Comparison of ENCODE assay signal across 11 cellular contexts in the genomic region with DNA sequence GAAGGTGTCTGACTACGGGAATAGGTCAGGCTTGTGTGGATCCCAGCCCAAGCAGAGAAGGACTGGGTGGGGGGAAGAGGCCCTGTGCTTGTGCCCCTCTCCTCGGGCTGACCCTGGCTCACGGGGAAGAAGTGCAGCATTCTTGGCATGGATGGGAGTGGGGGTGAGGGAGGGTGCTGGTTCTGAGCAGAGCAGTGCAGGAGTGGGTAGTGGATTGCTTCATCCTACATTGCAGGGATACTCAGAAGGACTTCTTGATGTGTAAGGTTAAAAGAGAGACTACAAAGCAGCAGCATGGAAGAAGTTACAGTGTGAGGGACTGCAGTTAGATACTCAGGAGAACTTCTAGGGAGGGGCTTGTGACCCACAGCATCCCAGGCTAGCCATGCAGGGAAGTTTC. TPM values are rescaled to one million over a fixed set of nuclear protein-coding genes. Genes with fewer than 3 reads are reported as not detected.
A peak's percentile ranks its signal among the peaks of the same experiment; 100 is the strongest.
DNase-seq lines count a peak whose midpoint lies in the region; ATAC-seq, FAIRE-seq and TF ChIP-seq lines count a peak whose summit lies in the region.
"Had no signal": no experiment of that assay in that cellular context is flagged by ENCODE, and none has a peak within 500 bp of the region (broad histone marks: within the 10 kb centered on the region; RNA-seq: fewer than 3 reads in every experiment).

No MANE protein-coding gene starts in this region.

- H3K27ac Mint-ChIP-seq in activated naive CD4-positive, alpha-beta T cell treated with anti-CD3 and anti-CD28 coated beads, Interleukin-2, amount 10 ng/mL, durations not matched to agents 7 days and 5 days = no peak overlapping the region
- H3K27ac Mint-ChIP-seq: activated CD8-positive, alpha-beta memory T cell treated with anti-CD3 and anti-CD28 coated beads, Interleukin-2, amount 10 ng/mL, durations not matched to agents 7 days and 5 days had no signal

- H3K23ac ChIP-seq in trophoblast cell (ENCODE audit: low read length) = no peak overlapping the region

- H3K27me3 ChIP-seq in trophoblast cell (ENCODE audit: insufficient read depth, low read length) (peaks cover 3% of the 10 kb centered on the region), pancreas (no peaks in the 10 kb centered on the region)

- no peak overlapping the region for H3K9ac ChIP-seq in trophoblast cell (ENCODE audit: low read length)

- H3K27me3 Mint-ChIP-seq in activated naive CD4-positive, alpha-beta T cell treated with anti-CD3 and anti-CD28 coated beads, Interleukin-2, amount 10 ng/mL, durations not matched to agents 7 days and 5 days = peaks cover 78% of the 10 kb centered on the region

- H3K79me1 ChIP-seq in trophoblast cell (ENCODE audit: low read length) = peaks cover 2% of the 10 kb centered on the region

- WGBS in trophoblast cell (ENCODE audit: extremely low coverage, insufficient coverage, insufficient read length) = no CpG with 5 or more reads among the region's 3 CpGs
- WGBS in pancreas, 2 donors = 59 to 64% methylated on average over 3 of the region's 3 CpGs

- H3K4me1 ChIP-seq in trophoblast cell (ENCODE audit: control insufficient read depth in 1 of 2, insufficient read depth in 2 of 2, low read length in 2 of 2) (peaks cover 5 to 15% of the 10 kb centered on the region in 2 experiments), pancreas (peaks cover 0 to 6% (median 5%) of the 10 kb centered on the region in 3 donors)
- H3K4me1 ChIP-seq: HAP-1 had no signal

- DNase-seq in AG10803 (ENCODE audit: low read depth) = peak; percentile 77
- DNase-seq in RWPE1 (ENCODE audit: low spot score) = no peak
- peak; percentile 74 for DNase-seq in fibroblast of pulmonary artery (ENCODE audit: low read depth)
- peak; percentile 60 to 81 for DNase-seq in trophoblast cell
- no peak for DNase-seq in pancreas
- DNase-seq in activated CD4-positive, alpha-beta T cell treated with anti-CD3 and anti-CD28 coated beads for 48 hours = no peak
- no peak for DNase-seq in NCI-H2081 (lab: John Stamatoyannopoulos, UW)
- no peak for DNase-seq in activated naive CD4-positive, alpha-beta T cell treated with anti-CD3 and anti-CD28 coated beads, Interleukin-2, amount 10 ng/mL, durations not matched to agents 7 days and 5 days
- DNase-seq: activated CD8-positive, alpha-beta memory T cell treated with anti-CD3 and anti-CD28 coated beads, Interleukin-2, amount 10 ng/mL, durations not matched to agents 7 days and 5 days; retina had no signal

- CTCF ChIA-PET in RWPE1 (lab: Yijun Ruan, JAX) = interaction anchor here (1.6 kb wide), 1 partner anchor 13 kb away, joined by 7 read pairs; no protein-coding TSS in a partner anchor
- CTCF ChIA-PET in activated naive CD4-positive, alpha-beta T cell treated with anti-CD3 and anti-CD28 coated beads, Interleukin-2, amount 10 ng/mL, durations not matched to agents 7 days and 5 days (lab: Charles Lee) = no interaction called here

- intact Hi-C loops in pancreas (cut with DNase I) = no loop called here

- H3K9me3 ChIP-seq in trophoblast cell (ENCODE audit: insufficient read depth, low read depth, low read length) (no peaks in the 10 kb centered on the region), pancreas (no peaks in the 10 kb centered on the region)
- H3K9me3 ChIP-seq: HAP-1 had no signal

- no peaks in the 10 kb centered on the region for H3K36me3 Mint-ChIP-seq in activated naive CD4-positive, alpha-beta T cell treated with anti-CD3 and anti-CD28 coated beads, Interleukin-2, amount 10 ng/mL, durations not matched to agents 7 days and 5 days
- H3K36me3 Mint-ChIP-seq: activated CD8-positive, alpha-beta memory T cell treated with anti-CD3 and anti-CD28 coated beads, Interleukin-2, amount 10 ng/mL, durations not matched to agents 7 days and 5 days had no signal

- H4K91ac ChIP-seq in trophoblast cell (ENCODE audit: low read depth, low read length) = no peak overlapping the region

- no peaks in the 10 kb centered on the region for H3K79me2 ChIP-seq in trophoblast cell (ENCODE audit: control insufficient read depth, insufficient read depth, low read length, poor library complexity)

- no peak overlapping the region for H3K4me3 Mint-ChIP-seq in activated naive CD4-positive, alpha-beta T cell treated with anti-CD3 and anti-CD28 coated beads, Interleukin-2, amount 10 ng/mL, durations not matched to agents 7 days and 5 days
- H3K4me3 Mint-ChIP-seq: activated CD8-positive, alpha-beta memory T cell treated with anti-CD3 and anti-CD28 coated beads, Interleukin-2, amount 10 ng/mL, durations not matched to agents 7 days and 5 days had no signal

- POLR2A ChIA-PET in RWPE1 (lab: Yijun Ruan, JAX; ENCODE audit: low non-redundant PET) = no interaction called here

- no peak overlapping the region for H3K14ac ChIP-seq in trophoblast cell (ENCODE audit: low read length)

- H3K4me2 ChIP-seq in trophoblast cell (ENCODE audit: low read length) = no peak overlapping the region

- H3K4me1 Mint-ChIP-seq in activated naive CD4-positive, alpha-beta T cell treated with anti-CD3 and anti-CD28 coated beads, Interleukin-2, amount 10 ng/mL, durations not matched to agents 7 days and 5 days = peaks cover 7% of the 10 kb centered on the region

- TF ChIP-seq CTCF in AG10803 (conservative IDR thresholded peaks at IDR 0.05; ENCODE audit: low read length) (no peak), RWPE1 (conservative IDR thresholded peaks at IDR 0.05; ENCODE audit: low read depth) (no peak), fibroblast of pulmonary artery (IDR thresholded peaks at IDR 0.05; ENCODE audit: low read length, missing control alignments) (no peak), pancreas (IDR thresholded peaks at IDR 0.05) (no peak)

- no peaks in the 10 kb centered on the region for H3K36me3 ChIP-seq in trophoblast cell (ENCODE audit: control insufficient read depth in 1 of 2, insufficient read depth in 2 of 2, low read length in 2 of 2)
- no peaks in the 10 kb centered on the region for H3K36me3 ChIP-seq in pancreas
- H3K36me3 ChIP-seq: HAP-1 had no signal

- no peak overlapping the region for H2BK5ac ChIP-seq in trophoblast cell (ENCODE audit: low read depth, low read length, poor library complexity)

- no peak overlapping the region for H3K18ac ChIP-seq in trophoblast cell (ENCODE audit: low read length)

- FAIRE-seq in pancreas (lab: Jason Lieb, UNC) = no peak

- H4K12ac ChIP-seq in trophoblast cell (ENCODE audit: low read depth, low read length) = no peak overlapping the region

- no peak overlapping the region for H4K8ac ChIP-seq in trophoblast cell (ENCODE audit: low read depth, low read length)

- H2AFZ ChIP-seq in trophoblast cell (ENCODE audit: insufficient read depth, low read length, poor library complexity) = no peak overlapping the region

- H2BK12ac ChIP-seq in trophoblast cell (ENCODE audit: low read length) = no peak overlapping the region

- H3K27ac ChIP-seq in RWPE1 (peak overlapping the region; percentile 92), trophoblast cell (ENCODE audit: low read depth, low read length) (no peak overlapping the region), pancreas (no peak overlapping the region)

- no peak overlapping the region for H2AK5ac ChIP-seq in trophoblast cell (ENCODE audit: low read length)

- no peaks in the 10 kb centered on the region for H3K9me3 Mint-ChIP-seq in activated naive CD4-positive, alpha-beta T cell treated with anti-CD3 and anti-CD28 coated beads, Interleukin-2, amount 10 ng/mL, durations not matched to agents 7 days and 5 days

- H2BK120ac ChIP-seq in trophoblast cell (ENCODE audit: insufficient read depth, low read length, poor library complexity) = no peak overlapping the region

- no peak overlapping the region for H3K4ac ChIP-seq in trophoblast cell (ENCODE audit: low read depth, low read length)

- H3K4me3 ChIP-seq in AG10803 (ENCODE audit: low read length) (peak overlapping the region; percentile 63), fibroblast of pulmonary artery (replicated peaks; ENCODE audit: low read depth, low read length) (peak overlapping the region; percentile 17), trophoblast cell (ENCODE audit: low read depth, low read length) (no peak overlapping the region), pancreas (no peak overlapping the region)
- H3K4me3 ChIP-seq: HAP-1 had no signal

- ATAC-seq in pancreas = no peak
- ATAC-seq: activated CD8-positive, alpha-beta memory T cell treated with anti-CD3 and anti-CD28 coated beads, Interleukin-2, amount 10 ng/mL, durations not matched to agents 7 days and 5 days had no signal

RNA-seq across cellular contexts. Expression of gene ARHGAP23, which starts 2.1 kb away (rescaled TPM):
- polyA plus RNA-seq in trophoblast cell (2013) = 16.7 and 17.8 TPM in 2 replicates
- 1 to 10 TPM; 2.5 to 7.1 (median 4.7) TPM for total RNA-seq in pancreas
- polyA plus RNA-seq in pancreas = 1 to 10 TPM; 3.3 to 4.1 TPM

Comparison
In these comparisons a context has a peak if more than half of its experiments do, and no peak if none do; other contexts are left out.
1. DNase-seq: peak in AG10803 (single experiment), fibroblast of pulmonary artery (single experiment) and trophoblast cell (2 of 2); none in RWPE1 (single experiment), pancreas (0 of 6), activated CD4-positive, alpha-beta T cell treated with anti-CD3 and anti-CD28 coated beads for 48 hours (single experiment), NCI-H2081 (0 of 2) and activated naive CD4-positive, alpha-beta T cell treated with anti-CD3 and anti-CD28 coated beads, Interleukin-2, amount 10 ng/mL, durations not matched to agents 7 days and 5 days (single experiment).
2. H3K4me3 ChIP-seq: peak in AG10803 (single experiment) and fibroblast of pulmonary artery (single experiment); none in trophoblast cell (single experiment) and pancreas (0 of 4).